In genomic region chr1:195886000-195886399, GRCh38 we compare ENCODE assay signal across 17 cellular contexts.
DNase-seq lines count a peak whose midpoint lies in the region; ATAC-seq and TF ChIP-seq lines count a peak whose summit lies in the region.
"Had no signal": no experiment of that assay in that cellular context is flagged by ENCODE, and none has a peak within 500 bp of the region (broad histone marks: within the 10 kb centered on the region; RNA-seq: fewer than 3 reads in every experiment).

No MANE protein-coding gene starts in this region.

- peak; percentile 18 for DNase-seq in DMS53 (lab: John Stamatoyannopoulos, UW)
- no peak for DNase-seq in DMS53 treated with DMSO at 0.1 percent for 48 hours (lab: John Stamatoyannopoulos, UW; ENCODE audit: unreplicated experiment)
- no peak for DNase-seq in NB4 (ENCODE audit: low read depth)
- DNase-seq in choroid plexus epithelial cell (ENCODE audit: low read depth) = no peak
- no peak for DNase-seq in retinal pigment epithelial cell (ENCODE audit: low read depth)
- DNase-seq in activated CD4-positive, alpha-beta T cell treated with anti-CD3 and anti-CD28 coated beads, Interleukin-2, amount 50 U/mL, for 1 hour = no peak
- no peak for DNase-seq in midbrain (lab: John Stamatoyannopoulos, UW)
- DNase-seq: activated CD4-positive, alpha-beta T cell treated with anti-CD3 and anti-CD28 coated beads, Interleukin-2, amount 10 ng/mL, durations not matched to agents 24 days and 14 days; activated naive CD4-positive, alpha-beta T cell treated with Interleukin-2 at 50 U/mL for 16 hours; CD8-positive, alpha-beta T cell; GF-D8; NCI-H1694 treated with DMSO at 0.1 percent for 48 hours; NCI-H446 treated with DMSO at 0.1 percent for 48 hours; retina; stimulated activated CD4-positive, alpha-beta T cell treated with anti-CD3 and anti-CD28 coated beads, Interleukin-15, amount 100 ng/mL, for 24 hours had no signal

- no peak overlapping the region for H3K4me3 ChIP-seq in NB4 (ENCODE audit: low read depth, low read length)
- no peak overlapping the region for H3K4me3 ChIP-seq in choroid plexus epithelial cell (ENCODE audit: low read depth, low read length)
- no peak overlapping the region for H3K4me3 ChIP-seq in retinal pigment epithelial cell (ENCODE audit: low read length)
- H3K4me3 ChIP-seq: ascending aorta had no signal

- TF ChIP-seq POLR2A in NB4 (IDR thresholded peaks at IDR 0.05; ENCODE audit: extremely low read depth, insufficient read length) = no peak

- TF ChIP-seq CTCF in NB4 (IDR thresholded peaks at IDR 0.05; ENCODE audit: low read depth, low read length) (peak; percentile 31), choroid plexus epithelial cell (conservative IDR thresholded peaks at IDR 0.05; ENCODE audit: low read depth, low read length) (peak; percentile 14), retinal pigment epithelial cell (conservative IDR thresholded peaks at IDR 0.05; ENCODE audit: low read depth, low read length) (peak; percentile 9)

- no peak for ATAC-seq in HG03520 (IDR thresholded peaks at IDR 0.05; ENCODE audit: unreplicated experiment)
- ATAC-seq: CD8-positive, alpha-beta T cell had no signal
